In the genomic region with DNA sequence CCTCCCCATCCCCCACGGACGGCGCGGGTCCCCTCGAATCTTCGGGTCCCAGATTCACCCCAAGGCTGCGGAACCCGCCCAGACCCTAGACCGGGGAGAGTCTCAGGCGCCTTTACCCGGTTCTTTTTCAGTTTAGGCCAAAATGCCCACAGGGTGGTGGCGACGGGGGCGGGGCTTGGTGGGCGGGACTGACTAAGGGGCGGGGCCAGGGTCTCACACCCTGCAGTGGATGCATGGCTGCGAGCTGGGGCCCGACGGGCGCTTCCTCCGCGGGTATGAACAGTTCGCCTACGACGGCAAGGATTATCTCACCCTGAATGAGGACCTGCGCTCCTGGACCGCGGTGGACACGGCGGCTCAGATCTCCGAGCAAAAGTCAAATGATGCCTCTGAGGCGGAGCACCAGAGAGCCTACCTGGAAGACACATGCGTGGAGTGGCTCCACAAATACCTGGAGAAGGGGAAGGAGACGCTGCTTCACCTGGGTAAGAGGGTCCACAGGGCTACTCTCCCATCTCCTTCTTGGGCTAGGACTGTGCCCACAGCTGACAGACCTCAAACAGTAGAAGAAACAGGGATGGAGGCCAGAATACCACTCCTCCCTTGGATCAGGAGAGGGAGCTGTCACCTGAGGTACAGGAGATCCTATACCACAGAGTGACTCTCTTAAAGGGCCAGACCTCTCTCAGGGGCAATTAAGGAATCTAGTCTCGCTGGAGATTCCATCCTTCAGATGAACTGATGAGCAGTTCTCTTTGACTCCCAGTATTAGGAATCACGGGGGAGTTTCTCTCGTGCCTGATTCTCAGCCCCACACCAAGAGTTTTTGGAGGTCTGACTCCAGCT, we compare ENCODE assay signal across 8 cellular contexts. TPM values are rescaled to one million over a fixed set of nuclear protein-coding genes. Genes with fewer than 3 reads are reported as not detected.
DNase-seq lines count a peak whose midpoint lies in the region; ATAC-seq lines count a peak whose summit lies in the region.

No MANE protein-coding gene starts in this region.

- H3K9me3 ChIP-seq in BLaER1, result no peaks in the 10 kb centered on the region
- no peaks in the 10 kb centered on the region for H3K9me3 ChIP-seq in effector memory CD4-positive, alpha-beta T cell (ENCODE audit: control insufficient read depth, low read length)

- H3K4me2 ChIP-seq in BLaER1, result peak overlapping the region; percentile 100

- H3K36me3 ChIP-seq in BLaER1, result peaks cover 42% of the 10 kb centered on the region
- peaks cover 42% of the 10 kb centered on the region for H3K36me3 ChIP-seq in effector memory CD4-positive, alpha-beta T cell (ENCODE audit: control insufficient read depth, insufficient read depth, low read length)

- H3K9ac ChIP-seq in BLaER1, result peak overlapping the region; percentile 99

- no peaks in the 10 kb centered on the region for H3K27me3 ChIP-seq in BLaER1
- no peaks in the 10 kb centered on the region for H3K27me3 ChIP-seq in effector memory CD4-positive, alpha-beta T cell (replicated peaks; ENCODE audit: control insufficient read depth, insufficient read depth, low read length, poor library complexity, severe bottlenecking)

- H3K4me1 ChIP-seq in BLaER1, result peaks cover 45% of the 10 kb centered on the region
- H3K4me1 ChIP-seq in effector memory CD4-positive, alpha-beta T cell (ENCODE audit: control insufficient read depth, insufficient read depth, low read length, poor library complexity, severe bottlenecking), result peaks cover 38% of the 10 kb centered on the region

- peak; percentile 31 for ATAC-seq in GM21825 (IDR thresholded peaks at IDR 0.05; ENCODE audit: unreplicated experiment)

- peak; percentile 31 for DNase-seq in NCI-H69 (lab: John Stamatoyannopoulos, UW)
- DNase-seq in activated CD8-positive, alpha-beta memory T cell treated with anti-CD3 and anti-CD28 coated beads for 24 hours, result peak; percentile 92
- peak; percentile 65 to 74 (median 71) for DNase-seq in effector memory CD4-positive, alpha-beta T cell
- peak; percentile 93 for DNase-seq in mesenteric fat pad (ENCODE audit: low spot score)
- DNase-seq in stimulated activated CD8-positive, alpha-beta memory T cell treated with anti-CD3 and anti-CD28 coated beads, Interleukin-2, amount 100 ng/mL, for 1 hour (ENCODE audit: low read depth in 2 of 2), result peak; percentile 71 to 73
- no peak for DNase-seq in SK-N-DZ (ENCODE audit: low spot score)

- peak overlapping the region; percentile 99 for H3K4me3 ChIP-seq in BLaER1
- H3K4me3 ChIP-seq in effector memory CD4-positive, alpha-beta T cell (ENCODE audit: insufficient read depth, low read depth, low read length, poor library complexity, severe bottlenecking), result peak overlapping the region; percentile 99

- H3K27ac ChIP-seq in BLaER1, result peak overlapping the region; percentile 98
- peak overlapping the region; percentile 97 for H3K27ac ChIP-seq in effector memory CD4-positive, alpha-beta T cell (ENCODE audit: insufficient read depth, low read length, poor library complexity, severe bottlenecking)

- H4K20me1 ChIP-seq in BLaER1, result peaks cover 50% of the 10 kb centered on the region

RNA-seq across cellular contexts. Expression of a gene that starts 0.9 kb away (rescaled TPM):
- total RNA-seq in mesenteric fat pad, result 450 TPM
- 1.7 and 2.3 TPM in 2 replicates for polyA plus RNA-seq in SK-N-DZ (2014; cell fraction: cytosol; rRNA removed)
- 1.1 and 3.2 TPM in 2 replicates for polyA plus RNA-seq in SK-N-DZ (2014; cell fraction: nucleus; rRNA removed)
